27 cellular contexts compared by ENCODE assay signal in the genomic region with DNA sequence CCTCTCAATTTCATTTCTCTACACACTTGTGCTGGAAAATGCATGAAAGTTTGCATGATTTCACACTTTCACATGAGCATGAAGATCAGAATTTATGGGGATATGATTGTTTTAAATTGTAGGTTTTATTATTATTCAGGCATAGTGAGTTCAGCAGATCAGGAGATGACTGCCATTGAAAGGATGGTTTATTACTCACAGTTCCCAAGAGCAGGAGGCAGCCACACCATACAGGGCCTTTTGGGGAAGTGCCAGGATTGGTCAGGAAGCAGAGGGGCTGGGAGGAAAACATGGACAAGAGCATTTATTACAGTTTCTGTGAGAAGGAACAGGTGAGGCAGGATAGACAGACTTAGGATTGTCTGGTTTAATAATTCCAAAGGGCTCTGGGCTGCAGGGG.
"Had no signal": no experiment of that assay in that cellular context is flagged by ENCODE, and none has a peak within 500 bp of the region (broad histone marks: within the 10 kb centered on the region; RNA-seq: fewer than 3 reads in every experiment).

No MANE protein-coding gene starts in this region.

- H3K27me3 Mint-ChIP-seq: progenitor cell of endocrine pancreas; stimulated activated naive B cell treated with anti-CD40 and anti-IgM and Interleukin-4, amounts not matched to agents 10 μg/mL and 1 μg/mL and 100 μg/mL, for 72 hours had no signal

- DNase-seq: hypothalamus; immature natural killer cell; kidney; left colon; left lung; lower lobe of right lung; mesendoderm; naive thymus-derived CD4-positive, alpha-beta T cell; ovary; right lobe of liver; stimulated activated CD4-positive, alpha-beta T cell treated with anti-CD3 and anti-CD28 coated beads, Interleukin-12 subunit alpha, Interleukin-12 subunit beta, amount 100 ng/mL, for 4 hours; stimulated activated CD4-positive, alpha-beta T cell treated with anti-CD3 and anti-CD28 coated beads, Interleukin-15, amount 100 ng/mL, for 24 hours; stimulated activated CD4-positive, alpha-beta T cell treated with anti-CD3 and anti-CD28 coated beads, Interleukin-2, amount 100 ng/mL, for 24 hours; stimulated activated CD4-positive, alpha-beta T cell treated with anti-CD3 and anti-CD28 coated beads, Interleukin-4, amount 100 ng/mL, for 1 hour; stimulated activated naive B cell treated with anti-CD40 and anti-IgM and Interleukin-4, amounts not matched to agents 10 μg/mL and 1 μg/mL and 100 μg/mL, for 72 hours; stimulated activated naive CD8-positive, alpha-beta T cell treated with anti-CD3 and anti-CD28 coated beads, Interleukin-15, Interleukin-2, amounts not matched to agents 100 U/mL and 50 U/mL, for 24 hours; stomach; testis; thyroid gland; transverse colon; upper lobe of left lung had no signal

- H3K36me3 ChIP-seq: left lung, lower lobe of right lung, ovary, right atrium auricular region, right lobe of liver, stomach, thyroid gland, transverse colon, upper lobe of left lung, vagina had no signal

- H3K27ac ChIP-seq: left lung, lower lobe of right lung, ovary, right atrium auricular region, right lobe of liver, skin epidermis, stomach, testis, thyroid gland, transverse colon, upper lobe of left lung, vagina had no signal

- H3K27me3 ChIP-seq: left lung, ovary, right atrium auricular region, right lobe of liver, stomach, testis, thyroid gland, transverse colon, upper lobe of left lung, vagina had no signal

- H3K9me3 ChIP-seq: left lung, lower lobe of right lung, ovary, right lobe of liver, testis, thyroid gland, upper lobe of left lung, vagina had no signal

- ATAC-seq: left colon; left lung; lower lobe of right lung; naive thymus-derived CD4-positive, alpha-beta T cell; natural killer cell treated with Interleukin-12 subunit alpha and Interleukin-12 subunit beta and Interleukin-15 and Interleukin-18, amount 100 ng/mL, for 72 hours; right lobe of liver; stimulated activated naive B cell treated with anti-CD40 and anti-IgM and Interleukin-4, amounts not matched to agents 10 μg/mL and 1 μg/mL and 100 μg/mL, for 72 hours; stimulated activated naive CD8-positive, alpha-beta T cell treated with anti-CD3 and anti-CD28 coated beads, Interleukin-15, Interleukin-2, amounts not matched to agents 100 U/mL and 50 U/mL, for 24 hours had no signal

- H3K36me3 Mint-ChIP-seq: immature natural killer cell had no signal

- H3K4me3 ChIP-seq: left lung, lower lobe of right lung, ovary, right atrium auricular region, right lobe of liver, skin epidermis, stomach, testis, thyroid gland, transverse colon, upper lobe of left lung, vagina had no signal

- H3K4me1 Mint-ChIP-seq: immature natural killer cell; naive thymus-derived CD4-positive, alpha-beta T cell; stimulated activated naive B cell treated with anti-CD40 and anti-IgM and Interleukin-4, amounts not matched to agents 10 μg/mL and 1 μg/mL and 100 μg/mL, for 72 hours had no signal

- H3K27ac Mint-ChIP-seq: immature natural killer cell; mesothelial cell of epicardium; naive thymus-derived CD4-positive, alpha-beta T cell; natural killer cell treated with Interleukin-12 subunit alpha and Interleukin-12 subunit beta and Interleukin-15 and Interleukin-18, amount 100 ng/mL, for 72 hours; progenitor cell of endocrine pancreas; stimulated activated naive B cell treated with anti-CD40 and anti-IgM and Interleukin-4, amounts not matched to agents 10 μg/mL and 1 μg/mL and 100 μg/mL, for 72 hours had no signal

- H3K4me3 Mint-ChIP-seq: immature natural killer cell; mesothelial cell of epicardium; naive thymus-derived CD4-positive, alpha-beta T cell; natural killer cell treated with Interleukin-12 subunit alpha and Interleukin-12 subunit beta and Interleukin-15 and Interleukin-18, amount 100 ng/mL, for 72 hours; stimulated activated naive B cell treated with anti-CD40 and anti-IgM and Interleukin-4, amounts not matched to agents 10 μg/mL and 1 μg/mL and 100 μg/mL, for 72 hours had no signal

- H3K9me3 Mint-ChIP-seq: natural killer cell treated with Interleukin-12 subunit alpha and Interleukin-12 subunit beta and Interleukin-15 and Interleukin-18, amount 100 ng/mL, for 72 hours had no signal

- H3K4me1 ChIP-seq: testis, transverse colon had no signal
